12 cellular contexts compared by ENCODE assay signal in the genomic region with DNA sequence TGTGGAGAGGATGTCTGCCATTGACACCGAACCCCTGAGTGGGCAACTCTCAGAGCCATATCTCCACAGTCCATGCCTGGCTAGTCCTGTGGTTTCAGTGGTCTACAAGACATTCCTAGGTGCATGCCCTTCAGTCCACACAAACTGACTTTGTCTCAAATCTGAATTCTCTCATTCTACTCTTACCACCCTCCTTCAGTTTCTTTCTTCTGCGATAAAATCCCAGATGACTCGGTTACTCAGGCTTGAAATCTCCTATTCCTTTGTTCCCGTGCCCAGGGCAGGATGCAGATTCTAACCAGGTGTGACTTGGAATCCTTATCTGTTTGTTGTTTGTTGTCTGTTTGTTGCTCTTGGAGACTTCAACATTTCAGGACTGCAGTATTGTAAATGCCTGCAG. TPM values are rescaled to one million over a fixed set of nuclear protein-coding genes. Genes with fewer than 3 reads are reported as not detected.
A peak's percentile ranks its signal among the peaks of the same experiment; 100 is the strongest.
DNase-seq lines count a peak whose midpoint lies in the region; ATAC-seq and TF ChIP-seq lines count a peak whose summit lies in the region.
"Had no signal": no experiment of that assay in that cellular context is flagged by ENCODE, and none has a peak within 500 bp of the region (broad histone marks: within the 10 kb centered on the region; RNA-seq: fewer than 3 reads in every experiment).

No MANE protein-coding gene starts in this region.

- peak overlapping the region; percentile 98 for H3K27ac Mint-ChIP-seq in endodermal cell

- ATAC-seq in GM18868 (IDR thresholded peaks at IDR 0.05; ENCODE audit: unreplicated experiment) (peak; percentile 28), GM19455 (IDR thresholded peaks at IDR 0.05; ENCODE audit: unreplicated experiment) (no peak)
- ATAC-seq: CD8-positive, alpha-beta T cell had no signal

- H3K27me3 ChIP-seq in HUES48 (ENCODE audit: control insufficient read depth, insufficient read depth, low read length) (no peaks in the 10 kb centered on the region), endodermal cell (ENCODE audit: control insufficient read depth, insufficient read depth, low read length, poor library complexity, severe bottlenecking) (no peaks in the 10 kb centered on the region)

- H3K27ac ChIP-seq in HUES48 (ENCODE audit: low read depth, low read length) (peak overlapping the region; percentile 63), endodermal cell (ENCODE audit: low read depth, low read length) (peak overlapping the region; percentile 55)

- TF ChIP-seq CTCF in endodermal cell (conservative IDR thresholded peaks at IDR 0.05), result no peak

- WGBS in endodermal cell (ENCODE audit: insufficient coverage in 1 of 2, insufficient read length in 1 of 2), 2 experiments, result 74 to 100% methylated on average over 1 to 4 of the region's 4 CpGs

- H3K4me3 ChIP-seq in HUES48 (ENCODE audit: low read depth, low read length) (no peak overlapping the region), endodermal cell (ENCODE audit: low read length) (peak overlapping the region; percentile 61)

- H3K36me3 ChIP-seq in HUES48 (ENCODE audit: control insufficient read depth, insufficient read depth, low read length) (no peaks in the 10 kb centered on the region), endodermal cell (ENCODE audit: control insufficient read depth, insufficient read depth, low read length) (peaks cover 12% of the 10 kb centered on the region)

- H3K4me1 ChIP-seq in HUES48 (ENCODE audit: control insufficient read depth, insufficient read depth, low read length) (peaks cover 8% of the 10 kb centered on the region), endodermal cell (ENCODE audit: control insufficient read depth, insufficient read depth, low read length) (peaks cover 15% of the 10 kb centered on the region)

- DNase-seq in endodermal cell (peak; percentile 57), renal cortical epithelial cell (ENCODE audit: low read depth) (peak; percentile 57), GM19238 (ENCODE audit: insufficient read length, low spot score) (no peak), D341Med (ENCODE audit: low spot score) (no peak)
- no peak for DNase-seq in activated CD4-positive, alpha-beta T cell treated with anti-CD3 and anti-CD28 coated beads for 48 hours
- DNase-seq: CD8-positive, alpha-beta T cell; NCI-H2029 treated with DMSO at 0.1 percent for 48 hours; occipital lobe; OCI-M1 had no signal

- peak overlapping the region; percentile 5; the same call in 1 of the 2 replicates for H3K9ac ChIP-seq in HUES48 (ENCODE audit: low read depth, low read length)
- H3K9ac ChIP-seq in endodermal cell (ENCODE audit: extremely low read depth, low read length, poor library complexity, severe bottlenecking), result peak overlapping the region; percentile 86

- peaks cover 20% of the 10 kb centered on the region for H3K4me1 Mint-ChIP-seq in endodermal cell

- peak overlapping the region; percentile 30 for H3K4me3 Mint-ChIP-seq in endodermal cell
- H3K4me3 Mint-ChIP-seq: CD8-positive, alpha-beta T cell had no signal

- H3K9me3 Mint-ChIP-seq in endodermal cell, result no peaks in the 10 kb centered on the region
- H3K9me3 Mint-ChIP-seq: CD8-positive, alpha-beta T cell had no signal

- no peaks in the 10 kb centered on the region for H3K27me3 Mint-ChIP-seq in endodermal cell (ENCODE audit: insufficient read depth)

- H3K9me3 ChIP-seq in HUES48 (ENCODE audit: control insufficient read depth, insufficient read depth, low read length), result no peaks in the 10 kb centered on the region
- no peaks in the 10 kb centered on the region for H3K9me3 ChIP-seq in endodermal cell (ENCODE audit: control insufficient read depth, low read length)

- peaks cover 12% of the 10 kb centered on the region for H3K36me3 Mint-ChIP-seq in endodermal cell (ENCODE audit: low read depth)

RNA-seq across cellular contexts. Expression of gene CDS2, which starts 9.3 kb away (rescaled TPM):
- 10 to 100 TPM; 66.8 to 77.1 TPM for total RNA-seq in endodermal cell
- polyA plus RNA-seq in endodermal cell (2013, experiment 1 of 2), result 33.0 TPM
- polyA plus RNA-seq in endodermal cell (2013, experiment 2 of 2), result 33.7 TPM
- total RNA-seq in renal cortical epithelial cell, result 56.1 and 67.9 TPM in 2 replicates

RNA-seq across cellular contexts. Expression of gene PCNA, which starts 16.3 kb away (rescaled TPM):
- total RNA-seq in endodermal cell, result 100 to 1,000 TPM; 168 to 169 TPM
- polyA plus RNA-seq in endodermal cell (2013, experiment 1 of 2), result 270 TPM
- polyA plus RNA-seq in endodermal cell (2013, experiment 2 of 2), result 257 TPM
- 126 and 172 TPM in 2 replicates for total RNA-seq in renal cortical epithelial cell

RNA-seq across cellular contexts. Expression of gene TMEM230, which starts 23.2 kb away (rescaled TPM):
- 10 to 100 TPM; 80.3 to 83.3 TPM for total RNA-seq in endodermal cell
- 119 TPM for polyA plus RNA-seq in endodermal cell (2013, experiment 1 of 2)
- polyA plus RNA-seq in endodermal cell (2013, experiment 2 of 2), result 107 TPM
- total RNA-seq in renal cortical epithelial cell, result 58.3 and 83.0 TPM in 2 replicates

Comparison
In these comparisons a context has a peak if more than half of its experiments do, and no peak if none do; other contexts are left out.
1. DNase-seq: peak in endodermal cell (single experiment) and renal cortical epithelial cell (single experiment); none in GM19238 (single experiment), activated CD4-positive, alpha-beta T cell treated with anti-CD3 and anti-CD28 coated beads for 48 hours (single experiment) and D341Med (single experiment).